ENCODE assay signal across 19 cellular contexts in the genomic region with DNA sequence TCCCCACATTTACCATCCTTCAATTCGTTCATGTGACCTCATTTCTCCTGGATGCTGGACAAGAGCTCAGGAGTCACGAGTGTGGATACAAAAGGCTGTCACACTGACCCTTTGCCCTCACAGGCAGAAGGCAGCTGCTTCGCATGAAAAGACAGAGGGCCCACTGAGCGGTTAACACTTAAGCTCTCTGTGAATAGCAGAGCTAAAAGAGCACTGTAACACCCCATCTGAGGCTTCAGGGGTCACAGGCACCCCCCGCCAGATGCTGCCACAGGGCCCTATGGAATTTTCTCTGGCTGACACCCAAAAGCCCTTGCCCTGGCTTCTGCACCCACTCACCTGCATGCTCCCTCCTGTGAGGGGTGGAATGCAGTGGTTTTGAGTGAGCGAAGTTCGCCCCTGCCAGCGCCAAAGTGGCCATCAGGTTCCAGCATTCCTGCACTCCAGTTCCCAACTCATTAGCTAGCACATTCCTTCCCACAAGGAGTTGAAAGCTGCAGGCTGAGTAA.
DNase-seq lines count a peak whose midpoint lies in the region; ATAC-seq and TF ChIP-seq lines count a peak whose summit lies in the region.
"Had no signal": no experiment of that assay in that cellular context is flagged by ENCODE, and none has a peak within 500 bp of the region (broad histone marks: within the 10 kb centered on the region; RNA-seq: fewer than 3 reads in every experiment).

No MANE protein-coding gene starts in this region.

- WGBS in right lobe of liver (ENCODE audit: insufficient coverage, low coverage, low lambda C conversion rate, missing lambda C conversion rate): 50% methylated on average over 4 of the region's 8 CpGs

- H3K4me2 ChIP-seq in fibroblast of lung (ENCODE audit: extremely low read depth, insufficient read depth, low read length) (no peak overlapping the region), OCI-LY7 (ENCODE audit: low read length) (no peak overlapping the region)
- H3K4me2 ChIP-seq: A549 had no signal

- H3K79me2 ChIP-seq in fibroblast of lung (ENCODE audit: control insufficient read depth, insufficient read depth, low read length): no peaks in the 10 kb centered on the region
- no peaks in the 10 kb centered on the region for H3K79me2 ChIP-seq in OCI-LY7 (ENCODE audit: insufficient read depth, low read depth, low read length)
- H3K79me2 ChIP-seq: parathyroid adenoma had no signal

- TF ChIP-seq CTCF in fibroblast of lung (conservative IDR thresholded peaks at IDR 0.05 in 1 of 2, IDR thresholded peaks at IDR 0.05 in 1 of 2; ENCODE audit: low read depth in 1 of 2, low read length in 2 of 2) (no peak), right lobe of liver (IDR thresholded peaks at IDR 0.05) (no peak), upper lobe of right lung (IDR thresholded peaks at IDR 0.05) (no peak), OCI-LY7 (conservative IDR thresholded peaks at IDR 0.05; ENCODE audit: low read length) (no peak)

- H3K9me2 ChIP-seq in OCI-LY7 (ENCODE audit: insufficient read depth, low read length): no peaks in the 10 kb centered on the region

- H3K9me3 ChIP-seq in fibroblast of lung (ENCODE audit: control insufficient read depth, insufficient read depth, low read depth, low read length) (no peaks in the 10 kb centered on the region), right lobe of liver (no peaks in the 10 kb centered on the region), upper lobe of right lung (no peaks in the 10 kb centered on the region), OCI-LY7 (ENCODE audit: low read length) (no peaks in the 10 kb centered on the region)
- H3K9me3 ChIP-seq: A549, colonic mucosa had no signal

- no peak for TF ChIP-seq POLR2A in right lobe of liver (IDR thresholded peaks at IDR 0.05)

- POLR2A ChIA-PET in OCI-LY7 (lab: Charles Lee): interaction anchor here (0.7 to 1.0 kb wide), 2 partner anchors 15 to 883 kb away, joined by 3 read pairs; no protein-coding TSS in a partner anchor

- H3K4me3 ChIP-seq in fibroblast of lung (replicated peaks in 1 of 4; ENCODE audit: control extremely low read depth in 1 of 4, insufficient read depth in 1 of 4, low read depth in 3 of 4, low read length in 4 of 4): no peak overlapping the region
- H3K4me3 ChIP-seq in right lobe of liver: no peak overlapping the region
- H3K4me3 ChIP-seq in upper lobe of right lung: no peak overlapping the region
- H3K4me3 ChIP-seq in OCI-LY7 (ENCODE audit: low read depth, low read length, poor library complexity, severe bottlenecking): no peak overlapping the region
- H3K4me3 ChIP-seq: A549, colonic mucosa had no signal

- H3K4me1 ChIP-seq in fibroblast of lung (ENCODE audit: control insufficient read depth, extremely low read depth, insufficient read depth, low read length) (no peaks in the 10 kb centered on the region), right lobe of liver (peaks cover 0 to 8% (median 3%) of the 10 kb centered on the region in 4 donors), upper lobe of right lung (no peaks in the 10 kb centered on the region), OCI-LY7 (ENCODE audit: insufficient read depth, low read length, poor library complexity, severe bottlenecking) (no peaks in the 10 kb centered on the region)
- H3K4me1 ChIP-seq: A549, colonic mucosa, parathyroid adenoma had no signal

- no peak overlapping the region for H3K9ac ChIP-seq in fibroblast of lung (ENCODE audit: insufficient read depth, low read length)
- H3K9ac ChIP-seq: parathyroid adenoma had no signal

- H3K27me3 ChIP-seq in fibroblast of lung (ENCODE audit: control insufficient read depth, insufficient read depth, low read length) (no peaks in the 10 kb centered on the region), right lobe of liver (no peaks in the 10 kb centered on the region), upper lobe of right lung (no peaks in the 10 kb centered on the region)
- H3K27me3 ChIP-seq: colonic mucosa had no signal

- no peaks in the 10 kb centered on the region for H4K20me1 ChIP-seq in fibroblast of lung (ENCODE audit: control insufficient read depth, extremely low read depth, insufficient read depth, low read length)
- no peaks in the 10 kb centered on the region for H4K20me1 ChIP-seq in OCI-LY7 (ENCODE audit: insufficient read depth, low read length)

- H3K27ac ChIP-seq in fibroblast of lung (ENCODE audit: insufficient read depth, low read length): no peak overlapping the region
- H3K27ac ChIP-seq in right lobe of liver: peak overlapping the region in 2 of 3 donors; percentile 60 to 71
- H3K27ac ChIP-seq in upper lobe of right lung: no peak overlapping the region
- H3K27ac ChIP-seq in OCI-LY7 (ENCODE audit: low read depth, low read length, poor library complexity, severe bottlenecking): no peak overlapping the region
- H3K27ac ChIP-seq: A549, colonic mucosa, HL-60, parathyroid adenoma had no signal

- intact Hi-C loops in Right ventricle myocardium superior (cut with DNase I) (no loop called here), cardiac septum (cut with DNase I) (no loop called here), right lobe of liver (cut with DNase I) (no loop called here), upper lobe of right lung (cut with DNase I) (no loop called here), OCI-LY7 (cut with micrococcal nuclease; ENCODE audit: unreplicated experiment) (no loop called here)

- CTCF ChIA-PET in OCI-LY7 (lab: Charles Lee; ENCODE audit: unreplicated experiment): no interaction called here

- BruUV-seq in OCI-LY7 (replicated peaks; lab: Mats Ljungman, UMichigan): no TSS peak

- no peak for DNase-seq in Right ventricle myocardium superior
- no peak for DNase-seq in cardiac septum (ENCODE audit: low spot score)
- peak; percentile 8 to 94 for DNase-seq in fibroblast of lung (ENCODE audit: low read depth in 2 of 2)
- DNase-seq in right lobe of liver: peak; percentile 43 to 73 (median 56)
- no peak for DNase-seq in upper lobe of right lung
- DNase-seq in NOMO-1 (lab: John Stamatoyannopoulos, UW; ENCODE audit: unreplicated experiment in 2 of 2): no peak
- no peak for DNase-seq in NAMALWA (ENCODE audit: low spot score)
- no peak for DNase-seq in OCI-LY7 (ENCODE audit: low spot score)
- DNase-seq: activated CD4-positive, alpha-beta T cell treated with anti-CD3 and anti-CD28 coated beads, Interleukin-2, amount 50 U/mL, for 1 hour; activated naive CD8-positive, alpha-beta T cell treated with anti-CD3 and anti-CD28 coated beads, Interleukin-2, amount 10 ng/mL, durations not matched to agents 7 days and 5 days; activated T-cell treated with anti-CD3 and anti-CD28 coated beads, Interleukin-2, amount 50 U/mL, for 24 hours; CD8-positive, alpha-beta T cell; colonic mucosa; midbrain; NCI-H2029; NCI-H774 had no signal

- ATAC-seq in Right ventricle myocardium superior (ENCODE audit: poor library complexity) (peak; percentile 75), right lobe of liver (peak; percentile 91 to 95 (median 93)), upper lobe of right lung (peak; percentile 72)
- ATAC-seq: A549; CD8-positive, alpha-beta T cell had no signal

- H3K36me3 ChIP-seq in fibroblast of lung (ENCODE audit: control insufficient read depth, insufficient read depth, low read length) (no peaks in the 10 kb centered on the region), right lobe of liver (no peaks in the 10 kb centered on the region), upper lobe of right lung (no peaks in the 10 kb centered on the region), OCI-LY7 (ENCODE audit: insufficient read depth, low read length) (no peaks in the 10 kb centered on the region)
- H3K36me3 ChIP-seq: colonic mucosa had no signal

- no peak overlapping the region for H2AFZ ChIP-seq in fibroblast of lung (ENCODE audit: low read length)
- H2AFZ ChIP-seq in OCI-LY7 (ENCODE audit: low read length): no peak overlapping the region
- H2AFZ ChIP-seq: parathyroid adenoma had no signal

Comparison
In these comparisons a context has a peak if more than half of its experiments do, and no peak if none do; other contexts are left out.
1. DNase-seq: peak in fibroblast of lung (2 of 2) and right lobe of liver (3 of 3); none in Right ventricle myocardium superior (single experiment), cardiac septum (single experiment), upper lobe of right lung (single experiment), NOMO-1 (0 of 2), NAMALWA (single experiment) and OCI-LY7 (single experiment).
2. H3K27ac ChIP-seq: peak in right lobe of liver (2 of 3); none in fibroblast of lung (single experiment), upper lobe of right lung (single experiment) and OCI-LY7 (single experiment).
3. Peak in every context shown above with its lines, with median percentiles within 50 percentile points of each other: ATAC-seq.